ENCODE assay signal across 1 cellular context in genomic region chr1:11429226-11429625, GRCh38.
TF ChIP-seq lines count a peak whose summit lies in the region.

No MANE protein-coding gene starts in this region.

TF ChIP-seq in WTC11, 78 proteins besides CTCF, POLR2A, EP300 and RAD21 (continued from another document):
- TF ChIP-seq ZNF425 (CRISPR knock-in tag; conservative IDR thresholded peaks at IDR 0.05) (no peak), FOXJ3 (CRISPR knock-in tag; IDR thresholded peaks at IDR 0.05; ENCODE audit: borderline replicate concordance) (no peak), AR (CRISPR knock-in tag; IDR thresholded peaks at IDR 0.05) (no peak), SMAD3 (CRISPR knock-in tag; IDR thresholded peaks at IDR 0.05; ENCODE audit: borderline replicate concordance) (no peak), JUN (CRISPR knock-in tag; IDR thresholded peaks at IDR 0.05) (no peak), RORB (CRISPR knock-in tag; IDR thresholded peaks at IDR 0.05) (no peak), FOXP4 (CRISPR knock-in tag; IDR thresholded peaks at IDR 0.05) (no peak)
